24 cellular contexts compared by ENCODE assay signal in genomic region chr9:69020746-69021145, GRCh38. TPM values are rescaled to one million over a fixed set of nuclear protein-coding genes. Genes with fewer than 3 reads are reported as not detected.
A peak's percentile ranks its signal among the peaks of the same experiment; 100 is the strongest.
DNase-seq lines count a peak whose midpoint lies in the region; ATAC-seq and TF ChIP-seq lines count a peak whose summit lies in the region.
"Had no signal": no experiment of that assay in that cellular context is flagged by ENCODE, and none has a peak within 500 bp of the region (broad histone marks: within the 10 kb centered on the region; RNA-seq: fewer than 3 reads in every experiment).

No MANE protein-coding gene starts in this region.

- intact Hi-C loops in activated CD4-positive, alpha-beta memory T cell treated with anti-CD3 and anti-CD28 coated beads for 36 hours (cut with micrococcal nuclease): no loop called here
- intact Hi-C loops in CD8-positive, alpha-beta T cell (cut with DNase I, micrococcal nuclease): no loop called here

- no peak for ATAC-seq in CD4-positive, CD25-positive, alpha-beta regulatory T cell (ENCODE audit: low read depth in 2 of 2)
- no peak for ATAC-seq in CD8-positive, alpha-beta T cell
- ATAC-seq: PC-3 had no signal

- peaks cover 16% of the 10 kb centered on the region for H3K27me3 Mint-ChIP-seq in activated CD4-positive, alpha-beta memory T cell treated with anti-CD3 and anti-CD28 coated beads, Interleukin-2, amount 10 ng/mL, durations not matched to agents 7 days and 5 days
- no peaks in the 10 kb centered on the region for H3K27me3 Mint-ChIP-seq in activated CD4-positive, alpha-beta memory T cell treated with anti-CD3 and anti-CD28 coated beads for 36 hours
- H3K27me3 Mint-ChIP-seq in CD4-positive, CD25-positive, alpha-beta regulatory T cell: no peaks in the 10 kb centered on the region
- H3K27me3 Mint-ChIP-seq in CD8-positive, alpha-beta T cell (ENCODE audit: low read depth): no peaks in the 10 kb centered on the region

- POLR2A ChIA-PET in activated CD4-positive, alpha-beta memory T cell treated with anti-CD3 and anti-CD28 coated beads, Interleukin-2, amount 10 ng/mL, durations not matched to agents 7 days and 5 days (lab: Charles Lee): interaction anchor here (1.0 to 2.8 kb wide), 6 partner anchors 8 to 241 kb away, joined by 3 to 21 read pairs (median 9); partner anchors contain the start of gene FXN
- POLR2A ChIA-PET in activated CD4-positive, alpha-beta memory T cell treated with anti-CD3 and anti-CD28 coated beads for 36 hours (lab: Charles Lee): no interaction called here
- POLR2A ChIA-PET in CD8-positive, alpha-beta T cell (lab: Charles Lee): interaction anchor here (1.3 to 1.9 kb wide), 2 partner anchors 15 to 32 kb away, joined by 3 to 8 read pairs; partner anchors contain the start of gene FXN

- CTCF ChIA-PET in activated CD4-positive, alpha-beta memory T cell treated with anti-CD3 and anti-CD28 coated beads, Interleukin-2, amount 10 ng/mL, durations not matched to agents 7 days and 5 days (lab: Charles Lee): interaction anchor here (0.6 to 3.0 kb wide), 15 partner anchors 9 to 448 kb away, joined by 3 to 33 read pairs (median 4); partner anchors contain the start of gene FXN
- CTCF ChIA-PET in activated CD4-positive, alpha-beta memory T cell treated with anti-CD3 and anti-CD28 coated beads for 36 hours (lab: Charles Lee): interaction anchor here (1.1 to 2.3 kb wide), 2 partner anchors 12 to 15 kb away, joined by 4 to 11 read pairs; partner anchors contain the start of gene FXN
- CTCF ChIA-PET in CD8-positive, alpha-beta T cell (lab: Charles Lee): interaction anchor here (1.2 to 2.3 kb wide), 3 partner anchors 12 to 21 kb away, joined by 4 to 12 read pairs (median 4); partner anchors contain the start of gene FXN

- peaks cover 21% of the 10 kb centered on the region for H3K4me1 ChIP-seq in CD4-positive, CD25-positive, alpha-beta regulatory T cell (ENCODE audit: control insufficient read depth, insufficient read depth, low read length, poor library complexity, severe bottlenecking)
- peaks cover 22% of the 10 kb centered on the region for H3K4me1 ChIP-seq in CD8-positive, alpha-beta T cell (ENCODE audit: insufficient read depth, low read length)
- H3K4me1 ChIP-seq: A549 had no signal

- H3K36me3 ChIP-seq in CD4-positive, CD25-positive, alpha-beta regulatory T cell (ENCODE audit: control insufficient read depth, insufficient read depth, low read length): no peaks in the 10 kb centered on the region
- no peaks in the 10 kb centered on the region for H3K36me3 ChIP-seq in CD8-positive, alpha-beta T cell (ENCODE audit: insufficient read depth, low read length)
- H3K36me3 ChIP-seq: BLaER1 treated with 17β-estradiol and CSF1 and Interleukin-3, amounts not matched to agents 10 nM and 100 nM had no signal

- no peaks in the 10 kb centered on the region for H3K27me3 ChIP-seq in CD4-positive, CD25-positive, alpha-beta regulatory T cell (ENCODE audit: control insufficient read depth, insufficient read depth, low read length)
- no peaks in the 10 kb centered on the region for H3K27me3 ChIP-seq in CD8-positive, alpha-beta T cell (ENCODE audit: insufficient read depth, low read length)
- H3K27me3 ChIP-seq: BLaER1 treated with 17β-estradiol and CSF1 and Interleukin-3, amounts not matched to agents 10 nM and 100 nM had no signal

- no peaks in the 10 kb centered on the region for H3K9me3 ChIP-seq in CD4-positive, CD25-positive, alpha-beta regulatory T cell (ENCODE audit: control insufficient read depth in 2 of 2, low read length in 2 of 2)
- no peaks in the 10 kb centered on the region for H3K9me3 ChIP-seq in CD8-positive, alpha-beta T cell (ENCODE audit: low read length)
- H3K9me3 ChIP-seq: A549; BLaER1 treated with 17β-estradiol and CSF1 and Interleukin-3, amounts not matched to agents 10 nM and 100 nM; SK-N-SH had no signal

- H3K36me3 Mint-ChIP-seq in activated CD4-positive, alpha-beta memory T cell treated with anti-CD3 and anti-CD28 coated beads, Interleukin-2, amount 10 ng/mL, durations not matched to agents 7 days and 5 days (ENCODE audit: low read depth): no peaks in the 10 kb centered on the region
- H3K36me3 Mint-ChIP-seq in activated CD4-positive, alpha-beta memory T cell treated with anti-CD3 and anti-CD28 coated beads for 36 hours: no peaks in the 10 kb centered on the region
- H3K36me3 Mint-ChIP-seq in CD4-positive, CD25-positive, alpha-beta regulatory T cell: no peaks in the 10 kb centered on the region
- no peaks in the 10 kb centered on the region for H3K36me3 Mint-ChIP-seq in CD8-positive, alpha-beta T cell

- H3K27ac ChIP-seq in CD4-positive, CD25-positive, alpha-beta regulatory T cell (ENCODE audit: insufficient read depth, low read length, poor library complexity, severe bottlenecking): no peak overlapping the region
- H3K27ac ChIP-seq in CD8-positive, alpha-beta T cell (ENCODE audit: low read depth, low read length): no peak overlapping the region
- H3K27ac ChIP-seq: A549; BLaER1 treated with 17β-estradiol and CSF1 and Interleukin-3, amounts not matched to agents 10 nM and 100 nM had no signal

- no peak overlapping the region for H3K4me3 Mint-ChIP-seq in activated CD4-positive, alpha-beta memory T cell treated with anti-CD3 and anti-CD28 coated beads, Interleukin-2, amount 10 ng/mL, durations not matched to agents 7 days and 5 days
- no peak overlapping the region for H3K4me3 Mint-ChIP-seq in activated CD4-positive, alpha-beta memory T cell treated with anti-CD3 and anti-CD28 coated beads for 36 hours
- H3K4me3 Mint-ChIP-seq in CD4-positive, CD25-positive, alpha-beta regulatory T cell: peak overlapping the region in 1 of 4 donors; percentile 1
- H3K4me3 Mint-ChIP-seq in CD8-positive, alpha-beta T cell: no peak overlapping the region

- no peak for TF ChIP-seq POLR2A in erythroblast (IDR thresholded peaks at IDR 0.05; ENCODE audit: low read length)

- no peak for TF ChIP-seq CTCF in CD8-positive, alpha-beta T cell (IDR thresholded peaks at IDR 0.05)

- H3K4me3 ChIP-seq in CD4-positive, CD25-positive, alpha-beta regulatory T cell (ENCODE audit: low read depth, low read length): no peak overlapping the region
- H3K4me3 ChIP-seq in CD8-positive, alpha-beta T cell (ENCODE audit: low read depth, low read length): no peak overlapping the region
- H3K4me3 ChIP-seq: A549; BLaER1 treated with 17β-estradiol and CSF1 and Interleukin-3, amounts not matched to agents 10 nM and 100 nM had no signal

- H3K27ac Mint-ChIP-seq in activated CD4-positive, alpha-beta memory T cell treated with anti-CD3 and anti-CD28 coated beads, Interleukin-2, amount 10 ng/mL, durations not matched to agents 7 days and 5 days: peak overlapping the region; percentile 91
- H3K27ac Mint-ChIP-seq in activated CD4-positive, alpha-beta memory T cell treated with anti-CD3 and anti-CD28 coated beads for 36 hours: no peak overlapping the region
- H3K27ac Mint-ChIP-seq in CD4-positive, CD25-positive, alpha-beta regulatory T cell: peak overlapping the region; percentile 6 to 92 (median 81)
- peak overlapping the region; percentile 25 for H3K27ac Mint-ChIP-seq in CD8-positive, alpha-beta T cell

- H3K9me3 Mint-ChIP-seq in activated CD4-positive, alpha-beta memory T cell treated with anti-CD3 and anti-CD28 coated beads, Interleukin-2, amount 10 ng/mL, durations not matched to agents 7 days and 5 days: no peaks in the 10 kb centered on the region
- H3K9me3 Mint-ChIP-seq in activated CD4-positive, alpha-beta memory T cell treated with anti-CD3 and anti-CD28 coated beads for 36 hours: no peaks in the 10 kb centered on the region
- peaks cover 0 to 1% (median 0%) of the 10 kb centered on the region in 7 donors for H3K9me3 Mint-ChIP-seq in CD4-positive, CD25-positive, alpha-beta regulatory T cell
- no peaks in the 10 kb centered on the region for H3K9me3 Mint-ChIP-seq in CD8-positive, alpha-beta T cell

- no peak for DNase-seq in activated CD4-positive, alpha-beta memory T cell treated with anti-CD3 and anti-CD28 coated beads, Interleukin-2, amount 10 ng/mL, durations not matched to agents 7 days and 5 days
- no peak for DNase-seq in activated CD4-positive, alpha-beta memory T cell treated with anti-CD3 and anti-CD28 coated beads for 36 hours
- no peak for DNase-seq in CD4-positive, CD25-positive, alpha-beta regulatory T cell
- DNase-seq in CD8-positive, alpha-beta T cell: no peak
- DNase-seq in erythroblast (lab: John Stamatoyannopoulos, UW) (peak; percentile 76 to 84), COR-L47 (lab: John Stamatoyannopoulos, UW) (no peak)
- DNase-seq in NK-92 treated with Interleukin-12 subunit alpha and Interleukin-12 subunit beta, amount 100 ng/mL, for 24 hours (lab: John Stamatoyannopoulos, UW): no peak
- DNase-seq: AML-193, DMS153, DND-41, Karpas-422, NCI-H1092 treated with DMSO at 0.1 percent for 48 hours, NCI-H1436, NCI-H187 treated with DMSO at 0.1 percent for 48 hours, NCI-H446, NCI-H524 treated with DMSO at 0.1 percent for 48 hours, NCI-H774, PC-3, SK-N-SH had no signal

- H3K4me1 Mint-ChIP-seq in activated CD4-positive, alpha-beta memory T cell treated with anti-CD3 and anti-CD28 coated beads, Interleukin-2, amount 10 ng/mL, durations not matched to agents 7 days and 5 days: peaks cover 62% of the 10 kb centered on the region
- H3K4me1 Mint-ChIP-seq in activated CD4-positive, alpha-beta memory T cell treated with anti-CD3 and anti-CD28 coated beads for 36 hours (ENCODE audit: low read depth): peaks cover 17% of the 10 kb centered on the region
- peaks cover 8 to 37% (median 27%) of the 10 kb centered on the region in 4 donors for H3K4me1 Mint-ChIP-seq in CD4-positive, CD25-positive, alpha-beta regulatory T cell
- peaks cover 19% of the 10 kb centered on the region for H3K4me1 Mint-ChIP-seq in CD8-positive, alpha-beta T cell (ENCODE audit: low read depth)

RNA-seq across cellular contexts. Expression of gene PRKACG, which starts 6.8 kb away (rescaled TPM):
- not detected for total RNA-seq in activated CD4-positive, alpha-beta memory T cell treated with anti-CD3 and anti-CD28 coated beads, Interleukin-2, amount 10 ng/mL, durations not matched to agents 7 days and 5 days
- total RNA-seq in activated CD4-positive, alpha-beta memory T cell treated with anti-CD3 and anti-CD28 coated beads for 36 hours: not detected
- total RNA-seq in CD4-positive, CD25-positive, alpha-beta regulatory T cell: not detected
- polyA plus RNA-seq in CD4-positive, CD25-positive, alpha-beta regulatory T cell: not detected
- not detected for total RNA-seq in CD8-positive, alpha-beta T cell
- total RNA-seq: H4, HT-29, M059J, PC-3 had no signal
- polyA plus RNA-seq: A549, SK-N-SH had no signal

RNA-seq across cellular contexts. Expression of gene FXN, which starts 14.8 kb away (rescaled TPM):
- total RNA-seq in activated CD4-positive, alpha-beta memory T cell treated with anti-CD3 and anti-CD28 coated beads, Interleukin-2, amount 10 ng/mL, durations not matched to agents 7 days and 5 days: 10 to 100 TPM; 21.8 to 22.5 TPM
- total RNA-seq in activated CD4-positive, alpha-beta memory T cell treated with anti-CD3 and anti-CD28 coated beads for 36 hours: 10 to 100 TPM; 14.1 to 15.2 TPM
- 15.4 TPM for total RNA-seq in CD4-positive, CD25-positive, alpha-beta regulatory T cell
- polyA plus RNA-seq in CD4-positive, CD25-positive, alpha-beta regulatory T cell: 10 to 100 TPM; 37.2 to 58.7 (median 50.0) TPM
- 10 to 100 TPM in 1 of 2 experiments, 1 to 10 TPM in 1; 9.7 to 13.1 TPM for total RNA-seq in CD8-positive, alpha-beta T cell

Comparison
In these comparisons a context has a peak if more than half of its experiments do, and no peak if none do; other contexts are left out.
1. DNase-seq: peak in erythroblast (2 of 2); none in activated CD4-positive, alpha-beta memory T cell treated with anti-CD3 and anti-CD28 coated beads, Interleukin-2, amount 10 ng/mL, durations not matched to agents 7 days and 5 days (single experiment), activated CD4-positive, alpha-beta memory T cell treated with anti-CD3 and anti-CD28 coated beads for 36 hours (single experiment), CD4-positive, CD25-positive, alpha-beta regulatory T cell (0 of 3), CD8-positive, alpha-beta T cell (0 of 7), NK-92 treated with Interleukin-12 subunit alpha and Interleukin-12 subunit beta, amount 100 ng/mL, for 24 hours (single experiment) and COR-L47 (single experiment).